Comparison of ENCODE assay signal across 9 cellular contexts in genomic region chr3:119257654-119258410, GRCh38. TPM values are rescaled to one million over a fixed set of nuclear protein-coding genes. Genes with fewer than 3 reads are reported as not detected.
DNase-seq lines count a peak whose midpoint lies in the region; ATAC-seq, FAIRE-seq and TF ChIP-seq lines count a peak whose summit lies in the region.
"Had no signal": no experiment of that assay in that cellular context is flagged by ENCODE, and none has a peak within 500 bp of the region (broad histone marks: within the 10 kb centered on the region; RNA-seq: fewer than 3 reads in every experiment).

No MANE protein-coding gene starts in this region.

- no peak for TF ChIP-seq POLR2A in gastroesophageal sphincter (IDR thresholded peaks at IDR 0.05)

- 81 to 86% methylated on average over 6 to 8 of the region's 8 CpGs for WGBS in gastroesophageal sphincter (ENCODE audit: low coverage in 1 of 2), 2 donors

- no peaks in the 10 kb centered on the region for H3K9me3 Mint-ChIP-seq in endothelial cell (ENCODE audit: unreplicated experiment)
- H3K9me3 Mint-ChIP-seq in stimulated activated memory B cell treated with anti-CD40 and anti-IgM and Interleukin-4, amounts not matched to agents 10 μg/mL and 1 μg/mL and 100 μg/mL, for 72 hours = no peaks in the 10 kb centered on the region
- H3K9me3 Mint-ChIP-seq in activated naive CD8-positive, alpha-beta T cell treated with anti-CD3 and anti-CD28 coated beads, Interleukin-2, amount 50 U/mL, for 24 hours = no peaks in the 10 kb centered on the region

- peaks cover 5% of the 10 kb centered on the region for H3K4me1 Mint-ChIP-seq in endothelial cell (ENCODE audit: unreplicated experiment)
- H3K4me1 Mint-ChIP-seq in stimulated activated memory B cell treated with anti-CD40 and anti-IgM and Interleukin-4, amounts not matched to agents 10 μg/mL and 1 μg/mL and 100 μg/mL, for 72 hours = peaks cover 30% of the 10 kb centered on the region
- peaks cover under 1% of the 10 kb centered on the region for H3K4me1 Mint-ChIP-seq in activated naive CD8-positive, alpha-beta T cell treated with anti-CD3 and anti-CD28 coated beads, Interleukin-2, amount 50 U/mL, for 24 hours

- no peaks in the 10 kb centered on the region for H3K36me3 Mint-ChIP-seq in endothelial cell (ENCODE audit: low read depth, unreplicated experiment)
- no peaks in the 10 kb centered on the region for H3K36me3 Mint-ChIP-seq in stimulated activated memory B cell treated with anti-CD40 and anti-IgM and Interleukin-4, amounts not matched to agents 10 μg/mL and 1 μg/mL and 100 μg/mL, for 72 hours
- H3K36me3 Mint-ChIP-seq in activated naive CD8-positive, alpha-beta T cell treated with anti-CD3 and anti-CD28 coated beads, Interleukin-2, amount 50 U/mL, for 24 hours (ENCODE audit: low read depth) = no peaks in the 10 kb centered on the region

- peak; percentile 86 for ATAC-seq in GM21367 (IDR thresholded peaks at IDR 0.05; ENCODE audit: unreplicated experiment)
- peak; percentile 85 for ATAC-seq in HG03571 (IDR thresholded peaks at IDR 0.05; ENCODE audit: unreplicated experiment)
- ATAC-seq in stimulated activated memory B cell treated with anti-CD40 and anti-IgM and Interleukin-4, amounts not matched to agents 10 μg/mL and 1 μg/mL and 100 μg/mL, for 72 hours = peak; percentile 86
- no peak for ATAC-seq in gastroesophageal sphincter
- no peak for ATAC-seq in activated naive CD8-positive, alpha-beta T cell treated with anti-CD3 and anti-CD28 coated beads, Interleukin-2, amount 50 U/mL, for 24 hours
- ATAC-seq: Panc1 had no signal

- H3K27ac ChIP-seq in gastroesophageal sphincter = no peak overlapping the region

- peak overlapping the region; percentile 44 for H3K27ac Mint-ChIP-seq in endothelial cell (ENCODE audit: unreplicated experiment)
- peak overlapping the region; percentile 76 for H3K27ac Mint-ChIP-seq in stimulated activated memory B cell treated with anti-CD40 and anti-IgM and Interleukin-4, amounts not matched to agents 10 μg/mL and 1 μg/mL and 100 μg/mL, for 72 hours
- no peak overlapping the region for H3K27ac Mint-ChIP-seq in activated naive CD8-positive, alpha-beta T cell treated with anti-CD3 and anti-CD28 coated beads, Interleukin-2, amount 50 U/mL, for 24 hours

- TF ChIP-seq CTCF in endothelial cell (IDR thresholded peaks at IDR 0.05; ENCODE audit: unreplicated experiment) (no peak), gastroesophageal sphincter (IDR thresholded peaks at IDR 0.05) (no peak)

- H3K4me1 ChIP-seq in gastroesophageal sphincter = no peaks in the 10 kb centered on the region

- no peaks in the 10 kb centered on the region for H3K9me3 ChIP-seq in gastroesophageal sphincter

- H3K4me3 Mint-ChIP-seq in endothelial cell (ENCODE audit: unreplicated experiment) = no peak overlapping the region
- peak overlapping the region; percentile 17 for H3K4me3 Mint-ChIP-seq in stimulated activated memory B cell treated with anti-CD40 and anti-IgM and Interleukin-4, amounts not matched to agents 10 μg/mL and 1 μg/mL and 100 μg/mL, for 72 hours
- H3K4me3 Mint-ChIP-seq in activated naive CD8-positive, alpha-beta T cell treated with anti-CD3 and anti-CD28 coated beads, Interleukin-2, amount 50 U/mL, for 24 hours = no peak overlapping the region

- H3K4me3 ChIP-seq in gastroesophageal sphincter = no peak overlapping the region

- no peaks in the 10 kb centered on the region for H3K36me3 ChIP-seq in gastroesophageal sphincter

- no peak for FAIRE-seq in RCC 7860 (lab: Jason Lieb, UNC)

- no peaks in the 10 kb centered on the region for H3K27me3 ChIP-seq in gastroesophageal sphincter

- DNase-seq in endothelial cell (ENCODE audit: low spot score) (no peak), RCC 7860 (ENCODE audit: low spot score) (no peak)
- DNase-seq in activated CD4-positive, alpha-beta T cell treated with anti-CD3 and anti-CD28 coated beads, Interleukin-2, amount 50 U/mL, for 1 hour = no peak
- no peak for DNase-seq in activated naive CD8-positive, alpha-beta T cell treated with anti-CD3 and anti-CD28 coated beads, Interleukin-2, amount 50 U/mL, for 24 hours

- TF ChIP-seq EP300 in gastroesophageal sphincter (IDR thresholded peaks at IDR 0.05) = no peak

- no peaks in the 10 kb centered on the region for H3K27me3 Mint-ChIP-seq in endothelial cell (ENCODE audit: unreplicated experiment)
- H3K27me3 Mint-ChIP-seq in stimulated activated memory B cell treated with anti-CD40 and anti-IgM and Interleukin-4, amounts not matched to agents 10 μg/mL and 1 μg/mL and 100 μg/mL, for 72 hours = no peaks in the 10 kb centered on the region
- H3K27me3 Mint-ChIP-seq in activated naive CD8-positive, alpha-beta T cell treated with anti-CD3 and anti-CD28 coated beads, Interleukin-2, amount 50 U/mL, for 24 hours = no peaks in the 10 kb centered on the region

RNA-seq across cellular contexts. Expression of gene B4GALT4, which starts 17.2 kb away (rescaled TPM):
- total RNA-seq in endothelial cell (ENCODE audit: unreplicated experiment) (12.3 TPM), gastroesophageal sphincter (10 to 100 TPM; 15.6 to 23.9 (median 17.5) TPM)

RNA-seq across cellular contexts. Expression of gene ARHGAP31, which starts 36.4 kb away (rescaled TPM):
- total RNA-seq in endothelial cell (ENCODE audit: unreplicated experiment) (114 TPM), gastroesophageal sphincter (10 to 100 TPM; 19.8 to 28.7 (median 22.6) TPM)

Comparison
In these comparisons a context has a peak if more than half of its experiments do, and no peak if none do; other contexts are left out.
1. ATAC-seq: peak in GM21367 (single experiment), HG03571 (single experiment) and stimulated activated memory B cell treated with anti-CD40 and anti-IgM and Interleukin-4, amounts not matched to agents 10 μg/mL and 1 μg/mL and 100 μg/mL, for 72 hours (single experiment); none in gastroesophageal sphincter (single experiment) and activated naive CD8-positive, alpha-beta T cell treated with anti-CD3 and anti-CD28 coated beads, Interleukin-2, amount 50 U/mL, for 24 hours (single experiment).